Comparison of ENCODE assay signal across 24 cellular contexts in the genomic region with DNA sequence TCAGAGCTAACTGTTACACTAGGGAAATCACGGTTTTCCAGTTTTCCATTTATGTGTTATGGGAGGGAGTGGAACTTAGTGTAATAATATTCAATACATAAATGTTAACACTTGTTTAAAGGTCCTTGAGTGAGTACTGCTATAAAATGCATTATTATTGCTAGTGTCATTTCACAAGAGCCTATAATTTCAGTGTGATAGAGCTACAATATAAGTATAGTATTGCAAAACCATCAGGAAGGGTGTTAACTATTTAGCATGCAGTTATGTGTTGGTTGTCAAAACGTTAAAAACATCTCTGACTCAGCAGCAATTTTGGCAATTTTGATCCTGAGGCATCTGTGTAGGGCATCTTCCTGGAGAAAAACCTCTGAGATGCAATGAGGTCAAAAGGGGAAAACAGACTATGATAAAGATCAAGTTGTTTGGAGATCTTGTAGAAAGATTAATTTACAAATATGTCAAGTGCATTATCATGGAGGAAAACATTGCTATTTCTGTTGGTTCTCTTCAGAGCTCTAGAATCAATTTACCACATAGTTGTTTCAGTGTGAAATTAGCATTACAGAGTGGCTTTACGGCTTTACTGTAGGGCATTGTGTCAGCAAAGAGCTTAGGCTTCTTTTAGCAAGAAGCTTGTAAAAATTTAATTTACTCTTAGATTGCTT. TPM values are rescaled to one million over a fixed set of nuclear protein-coding genes. Genes with fewer than 3 reads are reported as not detected.
"Had no signal": no experiment of that assay in that cellular context is flagged by ENCODE, and none has a peak within 500 bp of the region (broad histone marks: within the 10 kb centered on the region; RNA-seq: fewer than 3 reads in every experiment).

No MANE protein-coding gene starts in this region.

- H3K4me3 ChIP-seq: coronary artery, gastroesophageal sphincter, heart right ventricle, sigmoid colon, spleen, testis had no signal

- H3K4me1 ChIP-seq: spleen, testis had no signal

- H3K27me3 ChIP-seq: testis had no signal

- H3K36me3 ChIP-seq: brain microvascular endothelial cell, gastroesophageal sphincter, heart right ventricle, sigmoid colon, spleen had no signal

- DNase-seq: activated CD4-positive, alpha-beta T cell treated with anti-CD3 and anti-CD28 coated beads, Interleukin-2, amount 10 ng/mL, durations not matched to agents 7 days and 5 days; activated CD8-positive, alpha-beta memory T cell treated with anti-CD3 and anti-CD28 coated beads, Interleukin-2, amount 50 U/mL, for 4 hours; activated naive CD4-positive, alpha-beta T cell treated with anti-CD3 and anti-CD28 coated beads, Interleukin-2, amount 10 ng/mL, durations not matched to agents 7 days and 5 days; activated naive CD8-positive, alpha-beta T cell treated with anti-CD3 and anti-CD28 coated beads, Interleukin-2, amount 50 U/mL, for 24 hours; activated T-cell treated with anti-CD3 and anti-CD28 coated beads, Interleukin-2, amount 50 U/mL, for 4 hours; aorta; brain microvascular endothelial cell; central memory CD4-positive, alpha-beta T cell; heart right ventricle; mesenchymal stem cell; naive thymus-derived CD4-positive, alpha-beta T cell; sigmoid colon; spleen; stimulated activated CD4-positive, alpha-beta T cell treated with anti-CD3 and anti-CD28 coated beads, Interleukin-4, amount 100 ng/mL, for 4 hours; T-helper 9 cell; testis had no signal

- H3K9me3 ChIP-seq: gastroesophageal sphincter, heart right ventricle, sigmoid colon, spleen, testis had no signal

- H3K27ac ChIP-seq: brain microvascular endothelial cell, coronary artery, gastroesophageal sphincter, heart right ventricle, sigmoid colon, spleen, testis had no signal

RNA-seq across cellular contexts. Expression of a gene that starts 5.3 kb away (rescaled TPM):
- total RNA-seq: activated CD4-positive, alpha-beta T cell treated with anti-CD3 and anti-CD28 coated beads, Interleukin-2, amount 10 ng/mL, durations not matched to agents 7 days and 5 days; naive thymus-derived CD4-positive, alpha-beta T cell; osteocyte; pulmonary artery endothelial cell had no signal
- polyA plus RNA-seq: naive thymus-derived CD4-positive, alpha-beta T cell had no signal

RNA-seq across cellular contexts. Expression of a gene that starts 57.8 kb away (rescaled TPM):
- total RNA-seq: activated CD4-positive, alpha-beta T cell treated with anti-CD3 and anti-CD28 coated beads, Interleukin-2, amount 10 ng/mL, durations not matched to agents 7 days and 5 days; activated T-cell treated with anti-CD3 and anti-CD28 coated beads, Interleukin-2, amount 50 U/mL, for 4 hours; aorta; esophagus mucosa; gastroesophageal sphincter; heart right ventricle; mucosa of gallbladder; naive thymus-derived CD4-positive, alpha-beta T cell; osteocyte; pulmonary artery endothelial cell; sigmoid colon; spleen; ureter had no signal
- polyA plus RNA-seq: aorta; heart right ventricle; liver; naive thymus-derived CD4-positive, alpha-beta T cell; sigmoid colon; spleen had no signal
